Comparison of ENCODE assay signal across 8 cellular contexts in genomic region chr9:94031380-94031779, GRCh38. TPM values are rescaled to one million over a fixed set of nuclear protein-coding genes. Genes with fewer than 3 reads are reported as not detected.
DNase-seq lines count a peak whose midpoint lies in the region; ATAC-seq and TF ChIP-seq lines count a peak whose summit lies in the region.

No MANE protein-coding gene starts in this region.

- TF ChIP-seq CTCF in CD14-positive monocyte (IDR thresholded peaks at IDR 0.05) (no peak), natural killer cell (IDR thresholded peaks at IDR 0.05) (no peak)

- H3K4me3 Mint-ChIP-seq in CD14-positive monocyte (peak overlapping the region; percentile 96 to 99), natural killer cell (peak overlapping the region; percentile 97)

- H3K27ac Mint-ChIP-seq in CD14-positive monocyte (peak overlapping the region in 6 of 7 donors; percentile 74 to 90 (median 85)), natural killer cell (peak overlapping the region; percentile 82 to 97)

- peaks cover 16% of the 10 kb centered on the region for H3K4me1 Mint-ChIP-seq in CD14-positive monocyte
- H3K4me1 Mint-ChIP-seq in natural killer cell = peaks cover 8 to 24% of the 10 kb centered on the region in 2 donors

- peaks cover 4 to 14% (median 11%) of the 10 kb centered on the region in 3 donors for H3K27me3 Mint-ChIP-seq in CD14-positive monocyte (ENCODE audit: low read depth in 3 of 3)
- peaks cover 0 to 7% of the 10 kb centered on the region in 2 donors for H3K27me3 Mint-ChIP-seq in natural killer cell (ENCODE audit: low read depth in 2 of 2)

- H3K36me3 ChIP-seq in MG63 = no peaks in the 10 kb centered on the region

- intact Hi-C loops in CD14-positive monocyte (cut with micrococcal nuclease) = loop anchor here in 1 of 2 donors (5.0 kb wide), 1 partner anchor 464 kb away; no protein-coding TSS in a partner anchor
- intact Hi-C loops in natural killer cell (cut with micrococcal nuclease) = loop anchor here (10.0 kb wide), 1 partner anchor 843 kb away; no protein-coding TSS in a partner anchor

- DNase-seq in CD14-positive monocyte (ENCODE audit: low spot score) (no peak), MG63 (no peak), dermis blood vessel endothelial cell (peak; percentile 11), natural killer cell (no peak), kidney glomerular epithelial cell (lab: John Stamatoyannopoulos, UW) (no peak), amygdala (lab: John Stamatoyannopoulos, UW) (no peak), NCI-H446 (lab: John Stamatoyannopoulos, UW) (no peak)

- peaks cover 0 to 7% (median 4%) of the 10 kb centered on the region in 7 donors for H3K9me3 Mint-ChIP-seq in CD14-positive monocyte
- H3K9me3 Mint-ChIP-seq in natural killer cell = no peaks in the 10 kb centered on the region

- H3K36me3 Mint-ChIP-seq in CD14-positive monocyte = peaks cover 2 to 4% of the 10 kb centered on the region in 2 donors
- H3K36me3 Mint-ChIP-seq in natural killer cell = no peaks in the 10 kb centered on the region

- ATAC-seq in natural killer cell (no peak), GM21390 (IDR thresholded peaks at IDR 0.05; ENCODE audit: unreplicated experiment) (no peak)

- peak overlapping the region; percentile 89 for H3K4me3 ChIP-seq in MG63

- peaks cover 2% of the 10 kb centered on the region; the same call in 1 of the 2 replicates for H3K9me3 ChIP-seq in MG63

- no peaks in the 10 kb centered on the region for H3K27me3 ChIP-seq in MG63

RNA-seq across cellular contexts. Expression of gene PTPDC1, which starts 52.9 kb away (rescaled TPM):
- under 1 TPM; 0.32 to 0.95 TPM for polyA plus RNA-seq in CD14-positive monocyte
- total RNA-seq in MG63 (2014; rRNA removed; shearing (Covaris generic); ENCODE audit: low replicate concordance) = 2.4 and 3.6 TPM in 2 replicates
- total RNA-seq in dermis blood vessel endothelial cell (5.9 and 7.0 TPM in 2 replicates), natural killer cell (1 to 10 TPM; 2.8 to 3.9 (median 3.4) TPM)
